ENCODE assay signal across 10 cellular contexts in genomic region chr10:119654540-119654939, GRCh38. TPM values are rescaled to one million over a fixed set of nuclear protein-coding genes. Genes with fewer than 3 reads are reported as not detected.
A peak's percentile ranks its signal among the peaks of the same experiment; 100 is the strongest.
DNase-seq lines count a peak whose midpoint lies in the region; ATAC-seq and TF ChIP-seq lines count a peak whose summit lies in the region.
"Had no signal": no experiment of that assay in that cellular context is flagged by ENCODE, and none has a peak within 500 bp of the region (broad histone marks: within the 10 kb centered on the region; RNA-seq: fewer than 3 reads in every experiment).

No MANE protein-coding gene starts in this region.

- H3K27ac ChIP-seq in CD8-positive, alpha-beta memory T cell (ENCODE audit: low read depth, low read length): no peak overlapping the region
- no peak overlapping the region for H3K27ac ChIP-seq in endodermal cell (ENCODE audit: low read depth, low read length)
- H3K27ac ChIP-seq in parathyroid adenoma: peak overlapping the region; percentile 96
- no peak overlapping the region for H3K27ac ChIP-seq in Karpas-422 (ENCODE audit: low read length)

- H3K79me2 ChIP-seq in parathyroid adenoma (peaks cover 63% of the 10 kb centered on the region), Karpas-422 (ENCODE audit: low read length) (no peaks in the 10 kb centered on the region)

- H3K27ac Mint-ChIP-seq in CD8-positive, alpha-beta memory T cell: peak overlapping the region in 7 of 8 donors; percentile 43 to 90 (median 75)
- peak overlapping the region; percentile 10 for H3K27ac Mint-ChIP-seq in endodermal cell

- H3K36me3 ChIP-seq in CD8-positive, alpha-beta memory T cell (ENCODE audit: insufficient read depth, low read length): peaks cover 9% of the 10 kb centered on the region
- H3K36me3 ChIP-seq in endodermal cell (ENCODE audit: control insufficient read depth, insufficient read depth, low read length) (peaks cover 19% of the 10 kb centered on the region), parathyroid adenoma (ENCODE audit: control insufficient read depth, insufficient read depth, low read length) (no peaks in the 10 kb centered on the region), Karpas-422 (ENCODE audit: insufficient read depth, low read length) (no peaks in the 10 kb centered on the region)

- 85 to 92% methylated on average over 6 of the region's 6 CpGs for WGBS in endodermal cell (ENCODE audit: insufficient coverage in 1 of 2, insufficient read length in 1 of 2), 2 experiments

- POLR2A ChIA-PET in CD8-positive, alpha-beta memory T cell (lab: Charles Lee): no interaction called here

- H2AFZ ChIP-seq in parathyroid adenoma (no peak overlapping the region), Karpas-422 (ENCODE audit: low read length) (no peak overlapping the region)

- H3K4me2 ChIP-seq in parathyroid adenoma (ENCODE audit: low read length): peak overlapping the region; percentile 60
- H3K4me2 ChIP-seq in Karpas-422 (ENCODE audit: low read depth, low read length, poor library complexity, severe bottlenecking): no peak overlapping the region

- TF ChIP-seq CTCF in endodermal cell (conservative IDR thresholded peaks at IDR 0.05): no peak
- TF ChIP-seq CTCF in parathyroid adenoma (IDR thresholded peaks at IDR 0.05): no peak

- CTCF ChIA-PET in CD8-positive, alpha-beta memory T cell (lab: Charles Lee): interaction anchor here (1.2 to 2.1 kb wide), 3 partner anchors 9 to 37 kb away, joined by 3 to 9 read pairs (median 7); no protein-coding TSS in a partner anchor

- ATAC-seq in GM19455 (IDR thresholded peaks at IDR 0.05; ENCODE audit: unreplicated experiment): no peak

- H3K9ac ChIP-seq in endodermal cell (ENCODE audit: extremely low read depth, low read length, poor library complexity, severe bottlenecking): no peak overlapping the region
- no peak overlapping the region for H3K9ac ChIP-seq in parathyroid adenoma
- H3K9ac ChIP-seq in Karpas-422 (ENCODE audit: low read length): no peak overlapping the region

- H3K36me3 Mint-ChIP-seq in CD8-positive, alpha-beta memory T cell: peaks cover 0 to 14% (median 2%) of the 10 kb centered on the region in 3 donors
- H3K36me3 Mint-ChIP-seq in endodermal cell (ENCODE audit: low read depth): peaks cover 10% of the 10 kb centered on the region

- H3K4me3 ChIP-seq in CD8-positive, alpha-beta memory T cell (ENCODE audit: low read length): no peak overlapping the region
- H3K4me3 ChIP-seq in endodermal cell (ENCODE audit: low read length): peak overlapping the region; percentile 94
- H3K4me3 ChIP-seq in parathyroid adenoma (ENCODE audit: low read depth, low read length): no peak overlapping the region
- H3K4me3 ChIP-seq in Karpas-422 (ENCODE audit: low read length): no peak overlapping the region

- no peaks in the 10 kb centered on the region for H3K27me3 Mint-ChIP-seq in CD8-positive, alpha-beta memory T cell
- H3K27me3 Mint-ChIP-seq in endodermal cell (ENCODE audit: insufficient read depth): peaks cover 20% of the 10 kb centered on the region

- no peak for DNase-seq in CD8-positive, alpha-beta memory T cell
- DNase-seq in NCI-H2196 treated with DMSO at 0.1 percent for 48 hours (lab: John Stamatoyannopoulos, UW; ENCODE audit: unreplicated experiment) (peak; percentile 26), endodermal cell (peak; percentile 64), Karpas-422 (no peak), NCI-H128 (lab: John Stamatoyannopoulos, UW; ENCODE audit: unreplicated experiment) (no peak), cortex of kidney (lab: John Stamatoyannopoulos, UW) (no peak)
- DNase-seq: effector CD8-positive, alpha-beta T cell; RPMI8226 had no signal

- peaks cover 50 to 59% (median 59%) of the 10 kb centered on the region in 3 donors for H3K4me1 Mint-ChIP-seq in CD8-positive, alpha-beta memory T cell
- H3K4me1 Mint-ChIP-seq in endodermal cell: peaks cover 54% of the 10 kb centered on the region

- no peaks in the 10 kb centered on the region for H3K9me2 ChIP-seq in Karpas-422 (replicated peaks; ENCODE audit: insufficient read depth, low read length)

- H3K9me3 ChIP-seq in CD8-positive, alpha-beta memory T cell (ENCODE audit: low read length): no peaks in the 10 kb centered on the region
- H3K9me3 ChIP-seq in endodermal cell (ENCODE audit: control insufficient read depth, low read length) (no peaks in the 10 kb centered on the region), parathyroid adenoma (ENCODE audit: control insufficient read depth, low read length) (no peaks in the 10 kb centered on the region), Karpas-422 (ENCODE audit: low read length) (no peaks in the 10 kb centered on the region)

- H4K20me1 ChIP-seq in Karpas-422 (ENCODE audit: insufficient read depth, low read depth, low read length): no peaks in the 10 kb centered on the region

- H3K9me3 Mint-ChIP-seq in CD8-positive, alpha-beta memory T cell: no peaks in the 10 kb centered on the region
- no peaks in the 10 kb centered on the region for H3K9me3 Mint-ChIP-seq in endodermal cell

- H3K4me3 Mint-ChIP-seq in CD8-positive, alpha-beta memory T cell: peak overlapping the region in 5 of 7 donors; percentile 23 to 95 (median 38)
- no peak overlapping the region for H3K4me3 Mint-ChIP-seq in endodermal cell

- no peaks in the 10 kb centered on the region for H3K27me3 ChIP-seq in CD8-positive, alpha-beta memory T cell (ENCODE audit: insufficient read depth, low read length, poor library complexity, severe bottlenecking)
- H3K27me3 ChIP-seq in endodermal cell (ENCODE audit: control insufficient read depth, insufficient read depth, low read length, poor library complexity, severe bottlenecking): peaks cover 10% of the 10 kb centered on the region
- no peaks in the 10 kb centered on the region for H3K27me3 ChIP-seq in parathyroid adenoma (ENCODE audit: control insufficient read depth, insufficient read depth, low read length)
- no peaks in the 10 kb centered on the region for H3K27me3 ChIP-seq in Karpas-422 (ENCODE audit: low read length)

- peaks cover 67% of the 10 kb centered on the region for H3K4me1 ChIP-seq in CD8-positive, alpha-beta memory T cell (ENCODE audit: insufficient read depth, low read length)
- peaks cover 47% of the 10 kb centered on the region for H3K4me1 ChIP-seq in endodermal cell (ENCODE audit: control insufficient read depth, insufficient read depth, low read length)
- peaks cover 39% of the 10 kb centered on the region for H3K4me1 ChIP-seq in parathyroid adenoma
- H3K4me1 ChIP-seq in Karpas-422 (ENCODE audit: low read length): peaks cover 31% of the 10 kb centered on the region

RNA-seq across cellular contexts. Expression of gene BAG3, which starts 3.4 kb away (rescaled TPM):
- total RNA-seq in CD8-positive, alpha-beta memory T cell: 10 to 100 TPM; 12.0 to 12.5 TPM
- 11.3 TPM for polyA plus RNA-seq in CD8-positive, alpha-beta memory T cell
- total RNA-seq in endodermal cell: 10 to 100 TPM; 13.4 to 19.5 TPM
- 22.3 TPM for polyA plus RNA-seq in endodermal cell (2013, experiment 1 of 2)
- 24.9 TPM for polyA plus RNA-seq in endodermal cell (2013, experiment 2 of 2)
- total RNA-seq in Karpas-422 (2014; rRNA removed; shearing (Covaris generic); ENCODE audit: low replicate concordance): 0.97 and 1.4 TPM in 2 replicates

RNA-seq across cellular contexts. Expression of gene TIAL1, which starts 57.8 kb away (rescaled TPM):
- 100 to 1,000 TPM; 201 to 207 TPM for total RNA-seq in CD8-positive, alpha-beta memory T cell
- 15.0 TPM for polyA plus RNA-seq in CD8-positive, alpha-beta memory T cell
- 100 to 1,000 TPM; 156 to 176 TPM for total RNA-seq in endodermal cell
- 163 TPM for polyA plus RNA-seq in endodermal cell (2013, experiment 1 of 2)
- 149 TPM for polyA plus RNA-seq in endodermal cell (2013, experiment 2 of 2)
- 60.4 and 120 TPM in 2 replicates for total RNA-seq in Karpas-422 (2014; rRNA removed; shearing (Covaris generic); ENCODE audit: low replicate concordance)

Comparison
In these comparisons a context has a peak if more than half of its experiments do, and no peak if none do; other contexts are left out.
1. DNase-seq: peak in NCI-H2196 treated with DMSO at 0.1 percent for 48 hours (single experiment) and endodermal cell (single experiment); none in CD8-positive, alpha-beta memory T cell (0 of 5), Karpas-422 (single experiment), NCI-H128 (single experiment) and cortex of kidney (single experiment).